14 cellular contexts compared by ENCODE assay signal in genomic region chr2:241945803-241946202, GRCh38.
"Had no signal": no experiment of that assay in that cellular context is flagged by ENCODE, and none has a peak within 500 bp of the region (broad histone marks: within the 10 kb centered on the region; RNA-seq: fewer than 3 reads in every experiment).

No MANE protein-coding gene starts in this region.

- H3K9me3 ChIP-seq: mucosa of descending colon, tibial artery, uterus had no signal

- H3K27me3 ChIP-seq: uterus had no signal

- H3K27ac ChIP-seq: tibial artery, uterus had no signal

- DNase-seq: activated CD4-positive, CD25-positive, alpha-beta regulatory T cell treated with anti-CD3 and anti-CD28 coated beads, Interleukin-2, amount 50 U/mL, for 72 hours; activated CD8-positive, alpha-beta memory T cell treated with anti-CD3 and anti-CD28 coated beads for 24 hours; activated CD8-positive, alpha-beta memory T cell treated with anti-CD3 and anti-CD28 coated beads, Interleukin-2, amount 50 U/mL, for 48 hours; activated gamma-delta T cell treated with Interleukin-2 at 50 U/mL for 16 hours; activated T-cell treated with anti-CD3 and anti-CD28 coated beads, Interleukin-2, amount 50 U/mL, for 48 hours; amygdala; caudate nucleus; effector memory CD8-positive, alpha-beta T cell; left ventricle myocardium superior; mucosa of descending colon; naive B cell; stimulated activated naive CD4-positive, alpha-beta T cell treated with Interleukin-2 at 50 U/mL for 16 hours; uterus had no signal

- ATAC-seq: effector memory CD8-positive, alpha-beta T cell; left ventricle myocardium superior; mucosa of descending colon had no signal

- H3K4me3 ChIP-seq: mucosa of descending colon, tibial artery, uterus had no signal

- H3K36me3 ChIP-seq: tibial artery, uterus had no signal
